ENCODE assay signal across 8 cellular contexts in the genomic region with DNA sequence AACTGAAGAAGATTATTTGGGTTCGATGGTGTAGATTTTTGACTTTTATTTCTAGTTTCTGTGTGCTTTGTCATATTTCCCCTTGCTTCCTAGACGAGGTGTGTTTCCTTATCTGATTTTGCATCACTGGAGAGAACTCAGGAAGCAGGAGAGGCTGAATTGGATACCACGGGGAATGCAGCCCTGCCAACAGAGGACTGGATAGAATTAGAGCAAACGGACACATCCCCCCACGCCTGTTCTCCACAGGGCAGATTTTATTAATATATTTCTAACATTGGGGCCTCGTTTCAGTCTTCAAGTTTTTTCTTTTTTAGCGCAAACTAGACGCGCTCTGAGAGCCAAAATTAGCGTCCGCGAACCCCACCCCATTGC. TPM values are rescaled to one million over a fixed set of nuclear protein-coding genes. Genes with fewer than 3 reads are reported as not detected.
DNase-seq lines count a peak whose midpoint lies in the region; ATAC-seq and TF ChIP-seq lines count a peak whose summit lies in the region.

No MANE protein-coding gene starts in this region.

- peaks cover 4% of the 10 kb centered on the region for H3K27me3 Mint-ChIP-seq in stimulated activated naive CD8-positive, alpha-beta T cell treated with anti-CD3 and anti-CD28 coated beads, Interleukin-15, Interleukin-2, amounts not matched to agents 100 ng/mL and 50 ng/mL, for 24 hours
- peaks cover 12% of the 10 kb centered on the region for H3K27me3 Mint-ChIP-seq in brain

- H3K27ac ChIP-seq in uterus, result peak overlapping the region; percentile 99 to 100

- DNase-seq in stimulated activated naive CD8-positive, alpha-beta T cell treated with anti-CD3 and anti-CD28 coated beads, Interleukin-15, Interleukin-2, amounts not matched to agents 100 U/mL and 50 U/mL, for 24 hours, result no peak
- DNase-seq in lower leg skin (ENCODE audit: low spot score in 2 of 2) (no peak), uterus (no peak), T-helper 9 cell (no peak)
- no peak for DNase-seq in activated effector memory CD4-positive, alpha-beta T cell treated with Interleukin-2 at 50 U/mL for 16 hours
- no peak for DNase-seq in activated CD4-positive, alpha-beta T cell treated with anti-CD3 and anti-CD28 coated beads, Interleukin-2, amount 50 U/mL, for 4 hours

- H3K9me3 ChIP-seq in uterus, result no peaks in the 10 kb centered on the region

- ATAC-seq in stimulated activated naive CD8-positive, alpha-beta T cell treated with anti-CD3 and anti-CD28 coated beads, Interleukin-15, Interleukin-2, amounts not matched to agents 100 U/mL and 50 U/mL, for 24 hours, result no peak

- peaks cover 28% of the 10 kb centered on the region for H3K4me1 Mint-ChIP-seq in stimulated activated naive CD8-positive, alpha-beta T cell treated with anti-CD3 and anti-CD28 coated beads, Interleukin-15, Interleukin-2, amounts not matched to agents 100 ng/mL and 50 ng/mL, for 24 hours (ENCODE audit: low read depth)
- H3K4me1 Mint-ChIP-seq in brain, result peaks cover 28% of the 10 kb centered on the region

- intact Hi-C loops in lower leg skin (cut with DNase I; ENCODE audit: low total_unique reads), result no loop called here
- intact Hi-C loops in uterus (cut with DNase I; ENCODE audit: low total_unique reads), result no loop called here

- no peaks in the 10 kb centered on the region for H3K36me3 ChIP-seq in uterus

- H3K4me3 ChIP-seq in lower leg skin (ENCODE audit: low read depth, poor library complexity, severe bottlenecking) (peak overlapping the region; percentile 40), uterus (peak overlapping the region; percentile 80 to 90)

- no peak for TF ChIP-seq POLR2A in lower leg skin (IDR thresholded peaks at IDR 0.05)
- TF ChIP-seq POLR2A in uterus (IDR thresholded peaks at IDR 0.05), result no peak

- WGBS in lower leg skin, 2 donors, result 3 to 5% methylated on average over 12 of the region's 12 CpGs

- H3K4me1 ChIP-seq in uterus, result no peaks in the 10 kb centered on the region

- H3K4me3 Mint-ChIP-seq in stimulated activated naive CD8-positive, alpha-beta T cell treated with anti-CD3 and anti-CD28 coated beads, Interleukin-15, Interleukin-2, amounts not matched to agents 100 ng/mL and 50 ng/mL, for 24 hours, result peak overlapping the region; percentile 89
- peak overlapping the region; percentile 90 to 96 (median 92) for H3K4me3 Mint-ChIP-seq in brain

- H3K9me3 Mint-ChIP-seq in stimulated activated naive CD8-positive, alpha-beta T cell treated with anti-CD3 and anti-CD28 coated beads, Interleukin-15, Interleukin-2, amounts not matched to agents 100 ng/mL and 50 ng/mL, for 24 hours, result no peaks in the 10 kb centered on the region
- no peaks in the 10 kb centered on the region for H3K9me3 Mint-ChIP-seq in brain

- no peak for TF ChIP-seq CTCF in brain (conservative IDR thresholded peaks at IDR 0.05)
- TF ChIP-seq CTCF in lower leg skin (IDR thresholded peaks at IDR 0.05), result no peak
- no peak for TF ChIP-seq CTCF in uterus (IDR thresholded peaks at IDR 0.05)

- no peaks in the 10 kb centered on the region for H3K27me3 ChIP-seq in uterus

- H3K27ac Mint-ChIP-seq in stimulated activated naive CD8-positive, alpha-beta T cell treated with anti-CD3 and anti-CD28 coated beads, Interleukin-15, Interleukin-2, amounts not matched to agents 100 ng/mL and 50 ng/mL, for 24 hours, result peak overlapping the region; percentile 95
- H3K27ac Mint-ChIP-seq in brain, result peak overlapping the region; percentile 95 to 98 (median 98)

- no peaks in the 10 kb centered on the region for H3K36me3 Mint-ChIP-seq in stimulated activated naive CD8-positive, alpha-beta T cell treated with anti-CD3 and anti-CD28 coated beads, Interleukin-15, Interleukin-2, amounts not matched to agents 100 ng/mL and 50 ng/mL, for 24 hours (ENCODE audit: low read depth)
- no peaks in the 10 kb centered on the region for H3K36me3 Mint-ChIP-seq in brain

RNA-seq across cellular contexts. Expression of a gene that starts 0.7 kb away (rescaled TPM):
- 182 TPM for polyA plus RNA-seq in brain (ENCODE audit: insufficient read depth, low read depth, low replicate concordance)
- total RNA-seq in lower leg skin (100 to 1,000 TPM; 188 to 221 (median 209) TPM), uterus (100 to 1,000 TPM; 119 to 253 (median 226) TPM)

RNA-seq across cellular contexts. Expression of a gene that starts 27.4 kb away (rescaled TPM):
- polyA plus RNA-seq in brain (ENCODE audit: insufficient read depth, low read depth, low replicate concordance), result 0.17 TPM
- under 1 TPM in 1 of 4 donors, not detected in 3; 0.06 TPM for total RNA-seq in lower leg skin
- under 1 TPM in 2 of 4 donors, not detected in 2; 0.07 to 0.24 TPM for total RNA-seq in uterus
